In the genomic region with DNA sequence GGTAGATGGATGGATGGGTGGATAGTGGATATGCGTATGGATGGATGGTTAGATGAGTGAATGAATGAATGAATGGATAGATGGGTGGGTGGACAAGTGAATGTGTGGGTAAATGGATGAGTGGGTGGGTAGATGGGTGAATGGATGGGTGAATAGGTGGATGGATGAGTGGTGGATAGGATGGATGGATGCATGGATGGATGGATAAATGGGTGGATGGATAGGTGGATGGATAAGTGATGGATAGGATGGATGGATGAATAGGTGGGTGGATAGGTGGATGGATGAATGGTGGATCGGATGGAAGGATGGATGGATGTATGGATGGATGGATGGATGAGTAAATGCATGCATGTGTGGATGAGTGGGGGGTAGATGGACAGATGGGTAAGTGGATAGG, we compare ENCODE assay signal across 2 cellular contexts.
TF ChIP-seq lines count a peak whose summit lies in the region.

No MANE protein-coding gene starts in this region.

TF ChIP-seq in HepG2, 621 proteins besides CTCF, POLR2A, EP300 and RAD21:
- TF ChIP-seq ELF1 (CRISPR knock-in tag; IDR thresholded peaks at IDR 0.05) (no peak), NFRKB (IDR thresholded peaks at IDR 0.05) (0 out of 2 replicates have a peak, but pooled peaks have one; percentile 8), SOX6 (IDR thresholded peaks at IDR 0.05) (0 out of 2 replicates have a peak, but pooled peaks have one; percentile 39), SOX6 (CRISPR knock-in tag; IDR thresholded peaks at IDR 0.05) (no peak), SRF (IDR thresholded peaks at IDR 0.05; ENCODE audit: low read depth, low read length) (no peak), NONO (IDR thresholded peaks at IDR 0.05) (peak; percentile 93; the same call in 1 of the 2 replicates), NONO (CRISPR knock-in tag; conservative IDR thresholded peaks at IDR 0.05) (no peak), PHB2 (IDR thresholded peaks at IDR 0.05; ENCODE audit: partially characterized antibody) (peak; percentile 21), IKZF1 (IDR thresholded peaks at IDR 0.05) (peak; percentile 60; the same call in 1 of the 2 replicates), CREB1 (IDR thresholded peaks at IDR 0.05) (no peak), CREB1 (CRISPR knock-in tag; IDR thresholded peaks at IDR 0.05) (no peak), PLRG1 (conservative IDR thresholded peaks at IDR 0.05) (0 out of 2 replicates have a peak, but pooled peaks have one; percentile 64)

TF ChIP-seq in IMR-90, 13 proteins besides CTCF, POLR2A, EP300 and RAD21:
- no peak for TF ChIP-seq MXI1 (IDR thresholded peaks at IDR 0.05; ENCODE audit: borderline replicate concordance, low read depth, low read length)
- no peak for TF ChIP-seq NFE2L2 (IDR thresholded peaks at IDR 0.05; ENCODE audit: low read depth, low read length)
- no peak for TF ChIP-seq SMC3 (IDR thresholded peaks at IDR 0.05; ENCODE audit: low read depth, low read length)
- TF ChIP-seq RCOR1 (IDR thresholded peaks at IDR 0.05; ENCODE audit: insufficient replicate concordance, low read length): no peak
- TF ChIP-seq CHD1 (IDR thresholded peaks at IDR 0.05; ENCODE audit: low read depth, low read length): no peak
- no peak for TF ChIP-seq RFX5 (IDR thresholded peaks at IDR 0.05; ENCODE audit: low read depth, low read length)
- no peak for TF ChIP-seq MAZ (IDR thresholded peaks at IDR 0.05; ENCODE audit: borderline replicate concordance, low read depth, low read length)
